ENCODE assay signal across 11 cellular contexts in the genomic region with DNA sequence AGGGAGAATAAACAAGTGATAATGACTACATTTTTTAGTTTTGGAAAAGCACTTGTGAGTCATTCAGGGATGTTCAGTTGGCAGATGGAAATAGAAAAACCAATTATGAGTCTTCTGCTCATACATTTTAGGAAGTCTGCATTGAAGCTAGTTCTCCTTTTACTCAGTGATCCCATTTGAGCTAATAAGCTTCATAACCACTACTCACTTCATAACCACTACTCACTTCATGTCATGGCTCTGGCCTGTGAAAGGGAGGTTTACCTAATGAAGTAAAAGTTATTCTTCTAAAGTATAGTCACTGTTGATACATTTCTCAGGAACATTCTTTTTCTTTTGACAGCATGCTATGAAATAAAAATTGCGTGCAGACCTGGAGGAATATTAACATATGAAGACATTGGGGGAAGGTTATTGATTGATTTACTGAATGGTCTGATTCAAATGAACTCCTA.
DNase-seq lines count a peak whose midpoint lies in the region; ATAC-seq and TF ChIP-seq lines count a peak whose summit lies in the region.
"Had no signal": no experiment of that assay in that cellular context is flagged by ENCODE, and none has a peak within 500 bp of the region (broad histone marks: within the 10 kb centered on the region; RNA-seq: fewer than 3 reads in every experiment).

No MANE protein-coding gene starts in this region.

- no peak overlapping the region for H3K27ac Mint-ChIP-seq in activated CD8-positive, alpha-beta memory T cell treated with anti-CD3 and anti-CD28 coated beads, Interleukin-2, amount 10 ng/mL, durations not matched to agents 7 days and 5 days

- no peaks in the 10 kb centered on the region for H3K36me3 Mint-ChIP-seq in activated CD8-positive, alpha-beta memory T cell treated with anti-CD3 and anti-CD28 coated beads, Interleukin-2, amount 10 ng/mL, durations not matched to agents 7 days and 5 days

- no peaks in the 10 kb centered on the region for H3K27me3 Mint-ChIP-seq in activated CD8-positive, alpha-beta memory T cell treated with anti-CD3 and anti-CD28 coated beads, Interleukin-2, amount 10 ng/mL, durations not matched to agents 7 days and 5 days

- H3K4me1 Mint-ChIP-seq in activated CD8-positive, alpha-beta memory T cell treated with anti-CD3 and anti-CD28 coated beads, Interleukin-2, amount 10 ng/mL, durations not matched to agents 7 days and 5 days, result no peaks in the 10 kb centered on the region

- H3K9me3 Mint-ChIP-seq in activated CD8-positive, alpha-beta memory T cell treated with anti-CD3 and anti-CD28 coated beads, Interleukin-2, amount 10 ng/mL, durations not matched to agents 7 days and 5 days (ENCODE audit: low read depth), result peaks cover 2% of the 10 kb centered on the region

- H3K4me3 Mint-ChIP-seq in activated CD8-positive, alpha-beta memory T cell treated with anti-CD3 and anti-CD28 coated beads, Interleukin-2, amount 10 ng/mL, durations not matched to agents 7 days and 5 days, result no peak overlapping the region

- DNase-seq in activated CD8-positive, alpha-beta memory T cell treated with anti-CD3 and anti-CD28 coated beads, Interleukin-2, amount 10 ng/mL, durations not matched to agents 7 days and 5 days, result no peak
- no peak for DNase-seq in HEK293T (ENCODE audit: extremely low spot score)
- DNase-seq in HT-29 (ENCODE audit: low spot score), result no peak
- DNase-seq in mesenteric fat pad (ENCODE audit: low spot score), result no peak
- DNase-seq: amniotic stem cell, cortex of kidney, right cardiac atrium, T-helper 9 cell had no signal

- POLR2A ChIA-PET in HEK293T (lab: Yijun Ruan, JAX), result no interaction called here

- CTCF ChIA-PET in activated CD8-positive, alpha-beta memory T cell treated with anti-CD3 and anti-CD28 coated beads, Interleukin-2, amount 10 ng/mL, durations not matched to agents 7 days and 5 days (lab: Charles Lee), result no interaction called here
- CTCF ChIA-PET in HEK293T (lab: Yijun Ruan, JAX), result no interaction called here

- peak; percentile 67 for ATAC-seq in GM18909 (IDR thresholded peaks at IDR 0.05; ENCODE audit: poor library complexity, unreplicated experiment)
- peak; percentile 61 for ATAC-seq in HG02588 (IDR thresholded peaks at IDR 0.05; ENCODE audit: unreplicated experiment)
- peak; percentile 72 for ATAC-seq in HG03432 (IDR thresholded peaks at IDR 0.05; ENCODE audit: unreplicated experiment)
- ATAC-seq in activated CD8-positive, alpha-beta memory T cell treated with anti-CD3 and anti-CD28 coated beads, Interleukin-2, amount 10 ng/mL, durations not matched to agents 7 days and 5 days, result no peak
- ATAC-seq: right cardiac atrium had no signal

TF ChIP-seq in HEK293T, 16 proteins besides CTCF, POLR2A, EP300 and RAD21:
- TF ChIP-seq ZNF384 (IDR thresholded peaks at IDR 0.05) (no peak), L3MBTL2 (conservative IDR thresholded peaks at IDR 0.05) (no peak), HDGF (IDR thresholded peaks at IDR 0.05; ENCODE audit: borderline replicate concordance) (no peak), CTBP1 (IDR thresholded peaks at IDR 0.05; ENCODE audit: borderline replicate concordance) (no peak), ELF4 (IDR thresholded peaks at IDR 0.05) (no peak), FOXA1 (IDR thresholded peaks at IDR 0.05) (no peak), NFRKB (IDR thresholded peaks at IDR 0.05) (no peak), ARNT (IDR thresholded peaks at IDR 0.05) (no peak), PKNOX1 (IDR thresholded peaks at IDR 0.05) (no peak), BHLHE40 (IDR thresholded peaks at IDR 0.05; ENCODE audit: borderline replicate concordance) (no peak)
